12 cellular contexts compared by ENCODE assay signal in the genomic region with DNA sequence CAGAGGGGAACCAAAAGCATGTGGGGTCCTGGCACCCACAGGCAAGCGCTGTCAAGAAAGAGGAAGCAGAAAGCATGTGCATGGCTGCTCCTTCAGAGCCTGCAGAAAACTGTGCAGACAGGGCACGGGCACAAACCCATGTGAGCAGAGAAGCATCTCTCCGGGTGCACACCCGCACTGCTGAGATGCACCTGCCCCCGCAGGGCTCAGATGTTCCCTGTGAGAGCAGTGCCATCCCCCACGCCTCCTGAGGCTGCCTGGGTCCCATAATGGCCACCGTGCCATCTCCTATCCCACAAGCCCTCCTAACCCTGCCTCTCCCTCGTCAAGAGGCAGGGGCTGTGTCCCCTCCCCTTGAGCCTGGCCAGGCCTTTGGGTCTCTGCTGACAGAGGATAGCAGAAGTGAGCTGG. TPM values are rescaled to one million over a fixed set of nuclear protein-coding genes. Genes with fewer than 3 reads are reported as not detected.
DNase-seq lines count a peak whose midpoint lies in the region; ATAC-seq, FAIRE-seq and TF ChIP-seq lines count a peak whose summit lies in the region.
"Had no signal": no experiment of that assay in that cellular context is flagged by ENCODE, and none has a peak within 500 bp of the region (broad histone marks: within the 10 kb centered on the region; RNA-seq: fewer than 3 reads in every experiment).

No MANE protein-coding gene starts in this region.

- no peak for FAIRE-seq in GM12891 (lab: Jason Lieb, UNC)

- H3K4me1 ChIP-seq in HEK293 (ENCODE audit: control insufficient read depth, insufficient read depth, low read length) (no peaks in the 10 kb centered on the region), RWPE2 (ENCODE audit: insufficient read depth, poor library complexity, severe bottlenecking) (no peaks in the 10 kb centered on the region)

- H3K27ac Mint-ChIP-seq in natural killer cell treated with Interleukin-12 subunit alpha and Interleukin-12 subunit beta and Interleukin-15 and Interleukin-18, amount 100 ng/mL, for 72 hours, result no peak overlapping the region
- H3K27ac Mint-ChIP-seq: activated T-helper 1 cell treated with anti-CD3 and anti-CD28 coated beads, Interleukin-12 subunit alpha, Interleukin-12 subunit beta, Interleukin-2, Interleukin-4 antibody, amounts not matched to agents 30 ng/mL and 10 ng/mL and 1 ng/mL, durations not matched to agents 14 hours and 24 hours and 36 hours had no signal

- no peaks in the 10 kb centered on the region for H3K9me3 Mint-ChIP-seq in natural killer cell treated with Interleukin-12 subunit alpha and Interleukin-12 subunit beta and Interleukin-15 and Interleukin-18, amount 100 ng/mL, for 72 hours

- DNase-seq in GM12891 (ENCODE audit: insufficient read length, low spot score) (no peak), RWPE2 (ENCODE audit: low spot score) (no peak), inferior parietal cortex (ENCODE audit: extremely low spot score) (no peak), cerebellar nuclear complex (lab: John Stamatoyannopoulos, UW) (no peak)
- DNase-seq in natural killer cell treated with Interleukin-12 subunit alpha and Interleukin-12 subunit beta and Interleukin-15 and Interleukin-18, amount 100 ng/mL, for 72 hours (ENCODE audit: low spot score), result peak; percentile 5
- no peak for DNase-seq in activated effector memory CD4-positive, alpha-beta T cell treated with Interleukin-2 at 50 U/mL for 16 hours
- DNase-seq: MM.1S; stimulated activated CD8-positive, alpha-beta memory T cell treated with anti-CD3 and anti-CD28 coated beads, Interleukin-4, amount 100 ng/mL, for 48 hours had no signal

- ATAC-seq in RWPE2 (ENCODE audit: low read depth), result peak; percentile 56
- ATAC-seq in natural killer cell treated with Interleukin-12 subunit alpha and Interleukin-12 subunit beta and Interleukin-15 and Interleukin-18, amount 100 ng/mL, for 72 hours, result peak in 1 of 2 donors; percentile 36
- ATAC-seq in GM21515 (IDR thresholded peaks at IDR 0.05; ENCODE audit: unreplicated experiment), result no peak

- peaks cover 27 to 32% of the 10 kb centered on the region in 2 donors for H3K27me3 Mint-ChIP-seq in natural killer cell treated with Interleukin-12 subunit alpha and Interleukin-12 subunit beta and Interleukin-15 and Interleukin-18, amount 100 ng/mL, for 72 hours

- H3K36me3 Mint-ChIP-seq in natural killer cell treated with Interleukin-12 subunit alpha and Interleukin-12 subunit beta and Interleukin-15 and Interleukin-18, amount 100 ng/mL, for 72 hours, result peaks cover 4% of the 10 kb centered on the region

- no peaks in the 10 kb centered on the region for H3K36me3 ChIP-seq in HEK293 (ENCODE audit: control insufficient read depth in 2 of 2, insufficient read depth in 1 of 2, low read length in 2 of 2)
- H3K36me3 ChIP-seq in RWPE2 (ENCODE audit: low read depth), result no peaks in the 10 kb centered on the region

- H3K4me3 ChIP-seq in HEK293 (ENCODE audit: low read depth, low read length) (no peak overlapping the region), RWPE2 (ENCODE audit: severe bottlenecking) (no peak overlapping the region)

- peaks cover 0 to 5% of the 10 kb centered on the region in 2 donors for H3K4me1 Mint-ChIP-seq in natural killer cell treated with Interleukin-12 subunit alpha and Interleukin-12 subunit beta and Interleukin-15 and Interleukin-18, amount 100 ng/mL, for 72 hours (ENCODE audit: low read depth in 2 of 2)

- H3K9me3 ChIP-seq in HEK293 (ENCODE audit: control insufficient read depth, insufficient read depth, low read depth, low read length) (no peaks in the 10 kb centered on the region), RWPE2 (ENCODE audit: severe bottlenecking) (peaks cover 5% of the 10 kb centered on the region)

- no peak for TF ChIP-seq POLR2A in GM12891 (IDR thresholded peaks at IDR 0.05; ENCODE audit: low read depth, low read length)

- H3K27me3 ChIP-seq in RWPE2 (ENCODE audit: insufficient read depth, poor library complexity, severe bottlenecking), result peaks cover 10% of the 10 kb centered on the region

- CTCF ChIA-PET in HEK293 (lab: Yijun Ruan, JAX), result no interaction called here

- no peak overlapping the region for H3K4me3 Mint-ChIP-seq in natural killer cell treated with Interleukin-12 subunit alpha and Interleukin-12 subunit beta and Interleukin-15 and Interleukin-18, amount 100 ng/mL, for 72 hours
- H3K4me3 Mint-ChIP-seq: activated T-helper 1 cell treated with anti-CD3 and anti-CD28 coated beads, Interleukin-12 subunit alpha, Interleukin-12 subunit beta, Interleukin-2, Interleukin-4 antibody, amounts not matched to agents 30 ng/mL and 10 ng/mL and 1 ng/mL, durations not matched to agents 14 hours and 24 hours and 36 hours had no signal

- TF ChIP-seq CTCF in HEK293 (tag by site-specific recombination; IDR thresholded peaks at IDR 0.05), result no peak
- TF ChIP-seq CTCF in RWPE2 (IDR thresholded peaks at IDR 0.05; ENCODE audit: poor library complexity, severe bottlenecking), result no peak

- POLR2A ChIA-PET in HEK293 (lab: Yijun Ruan, JAX), result no interaction called here

- H3K27ac ChIP-seq in HEK293 (ENCODE audit: extremely low read depth, low read depth, low read length) (no peak overlapping the region), RWPE2 (ENCODE audit: poor library complexity, severe bottlenecking) (no peak overlapping the region)

TF ChIP-seq in GM12891, 5 proteins besides CTCF, POLR2A, EP300 and RAD21:
- TF ChIP-seq SPI1 (IDR thresholded peaks at IDR 0.05; ENCODE audit: low read depth, low read length) (peak; percentile 70), PAX5 (IDR thresholded peaks at IDR 0.05; ENCODE audit: insufficient read depth, low read length, severe bottlenecking) (no peak)

TF ChIP-seq in HEK293, 187 proteins besides CTCF, POLR2A, EP300 and RAD21:
- TF ChIP-seq ZNF121 (tag by site-specific recombination; IDR thresholded peaks at IDR 0.05), result no peak
- TF ChIP-seq ZNF311 (tag by site-specific recombination; IDR thresholded peaks at IDR 0.05; ENCODE audit: borderline replicate concordance), result no peak
- TF ChIP-seq, protein P1, sequence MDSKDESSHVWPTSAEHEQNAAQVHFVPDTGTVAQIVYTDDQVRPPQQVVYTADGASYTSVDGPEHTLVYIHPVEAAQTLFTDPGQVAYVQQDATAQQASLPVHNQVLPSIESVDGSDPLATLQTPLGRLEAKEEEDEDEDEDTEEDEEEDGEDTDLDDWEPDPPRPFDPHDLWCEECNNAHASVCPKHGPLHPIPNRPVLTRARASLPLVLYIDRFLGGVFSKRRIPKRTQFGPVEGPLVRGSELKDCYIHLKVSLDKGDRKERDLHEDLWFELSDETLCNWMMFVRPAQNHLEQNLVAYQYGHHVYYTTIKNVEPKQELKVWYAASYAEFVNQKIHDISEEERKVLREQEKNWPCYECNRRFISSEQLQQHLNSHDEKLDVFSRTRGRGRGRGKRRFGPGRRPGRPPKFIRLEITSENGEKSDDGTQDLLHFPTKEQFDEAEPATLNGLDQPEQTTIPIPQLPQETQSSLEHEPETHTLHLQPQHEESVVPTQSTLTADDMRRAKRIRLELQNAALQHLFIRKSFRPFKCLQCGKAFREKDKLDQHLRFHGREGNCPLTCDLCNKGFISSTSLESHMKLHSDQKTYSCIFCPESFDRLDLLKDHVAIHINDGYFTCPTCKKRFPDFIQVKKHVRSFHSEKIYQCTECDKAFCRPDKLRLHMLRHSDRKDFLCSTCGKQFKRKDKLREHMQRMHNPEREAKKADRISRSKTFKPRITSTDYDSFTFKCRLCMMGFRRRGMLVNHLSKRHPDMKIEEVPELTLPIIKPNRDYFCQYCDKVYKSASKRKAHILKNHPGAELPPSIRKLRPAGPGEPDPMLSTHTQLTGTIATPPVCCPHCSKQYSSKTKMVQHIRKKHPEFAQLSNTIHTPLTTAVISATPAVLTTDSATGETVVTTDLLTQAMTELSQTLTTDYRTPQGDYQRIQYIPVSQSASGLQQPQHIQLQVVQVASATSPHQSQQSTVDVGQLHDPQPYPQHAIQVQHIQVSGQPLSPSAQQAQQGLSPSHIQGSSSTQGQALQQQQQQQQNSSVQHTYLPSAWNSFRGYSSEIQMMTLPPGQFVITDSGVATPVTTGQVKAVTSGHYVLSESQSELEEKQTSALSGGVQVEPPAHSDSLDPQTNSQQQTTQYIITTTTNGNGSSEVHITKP (tag by site-specific recombination; IDR thresholded peaks at IDR 0.05), result peak; percentile 86
- TF ChIP-seq REPIN1 (tag by site-specific recombination; IDR thresholded peaks at IDR 0.05; ENCODE audit: low read depth), result no peak
- TF ChIP-seq RBAK (tag by site-specific recombination; IDR thresholded peaks at IDR 0.05), result no peak
- TF ChIP-seq ZNF423 (tag by site-specific recombination; IDR thresholded peaks at IDR 0.05), result no peak

RNA-seq across cellular contexts. Expression of a gene that starts 32.3 kb away (rescaled TPM):
- 15.6 TPM for polyA plus RNA-seq in GM12891 (2012; ENCODE audit: low read depth, missing spikeins)
- 10 to 100 TPM; 19.2 to 44.9 TPM for total RNA-seq in natural killer cell treated with Interleukin-12 subunit alpha and Interleukin-12 subunit beta and Interleukin-15 and Interleukin-18, amount 100 ng/mL, for 72 hours

RNA-seq across cellular contexts. Expression of a gene that starts 52.5 kb away (rescaled TPM):
- not detected for polyA plus RNA-seq in GM12891 (2012; ENCODE audit: low read depth, missing spikeins)
- under 1 TPM; 0.48 to 0.84 TPM for total RNA-seq in natural killer cell treated with Interleukin-12 subunit alpha and Interleukin-12 subunit beta and Interleukin-15 and Interleukin-18, amount 100 ng/mL, for 72 hours
- total RNA-seq: renal cortical epithelial cell had no signal
